ENCODE assay signal across 20 cellular contexts in the genomic region with DNA sequence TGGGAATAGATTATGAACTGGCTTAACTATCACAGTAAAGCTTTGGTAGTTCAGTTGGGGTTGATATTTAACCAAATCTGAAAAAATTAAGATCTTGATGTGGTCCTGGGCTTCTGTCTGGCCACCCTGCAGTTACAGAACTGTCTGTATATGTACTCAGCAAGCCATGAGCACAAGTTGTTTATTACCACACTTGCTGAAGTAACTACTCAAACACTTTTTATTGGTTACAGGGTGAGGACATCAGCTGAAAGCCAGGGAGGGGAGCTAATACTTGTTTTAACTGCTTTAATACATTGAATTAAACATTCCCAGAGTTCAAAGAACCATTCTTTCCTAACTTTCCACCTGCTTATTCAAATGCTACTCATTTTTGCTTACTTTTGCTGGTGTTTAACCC. TPM values are rescaled to one million over a fixed set of nuclear protein-coding genes. Genes with fewer than 3 reads are reported as not detected.
A peak's percentile ranks its signal among the peaks of the same experiment; 100 is the strongest.
DNase-seq lines count a peak whose midpoint lies in the region; ATAC-seq and TF ChIP-seq lines count a peak whose summit lies in the region.
"Had no signal": no experiment of that assay in that cellular context is flagged by ENCODE, and none has a peak within 500 bp of the region (broad histone marks: within the 10 kb centered on the region; RNA-seq: fewer than 3 reads in every experiment).

No MANE protein-coding gene starts in this region.

- DNase-seq in LNCaP clone FGC (ENCODE audit: low read depth) (peak; percentile 74), fibroblast of villous mesenchyme (ENCODE audit: low read depth) (peak; percentile 22), smooth muscle cell (lab: John Stamatoyannopoulos, UW; ENCODE audit: unreplicated experiment) (no peak), hippocampal formation (lab: John Stamatoyannopoulos, UW) (no peak), DMS53 treated with DMSO at 0.1 percent for 48 hours (lab: John Stamatoyannopoulos, UW; ENCODE audit: unreplicated experiment) (no peak)
- DNase-seq: 8988T; CD4-positive, alpha-beta memory T cell; DMS153; DMS79 treated with DMSO at 0.1 percent for 48 hours; GF-D8; GOT3; H7 had no signal

- H3F3A ChIP-seq in smooth muscle cell (ENCODE audit: low read depth) = no peaks in the 10 kb centered on the region

- H3K4me2 ChIP-seq in smooth muscle cell = no peak overlapping the region
- H3K4me2 ChIP-seq: BLaER1 had no signal

- H3K27ac ChIP-seq in 22Rv1 = peak overlapping the region; percentile 67
- H3K27ac ChIP-seq in smooth muscle cell (ENCODE audit: low read depth) = no peak overlapping the region
- H3K27ac ChIP-seq: BLaER1, HL-60 had no signal

- no peak overlapping the region for H3K4me3 ChIP-seq in LNCaP clone FGC (ENCODE audit: low read depth, low read length)
- no peak overlapping the region for H3K4me3 ChIP-seq in fibroblast of villous mesenchyme (ENCODE audit: low read depth, low read length)
- H3K4me3 ChIP-seq in smooth muscle cell = no peak overlapping the region
- H3K4me3 ChIP-seq: BLaER1, K562 had no signal

- H4K20me1 ChIP-seq in smooth muscle cell (ENCODE audit: low read depth) = no peaks in the 10 kb centered on the region
- H4K20me1 ChIP-seq: BLaER1 had no signal

- H3K79me2 ChIP-seq in smooth muscle cell (ENCODE audit: low read depth) = no peaks in the 10 kb centered on the region

- H3K9ac ChIP-seq in smooth muscle cell (ENCODE audit: low read depth) = no peak overlapping the region
- H3K9ac ChIP-seq: BLaER1 had no signal

- ATAC-seq in HG03354 (IDR thresholded peaks at IDR 0.05; ENCODE audit: poor library complexity, severe bottlenecking, unreplicated experiment) = no peak
- ATAC-seq: HCT116, K562 had no signal

- peak overlapping the region; percentile 41 for H2AFZ ChIP-seq in smooth muscle cell (ENCODE audit: low read depth)

- H3K27me3 ChIP-seq in smooth muscle cell (ENCODE audit: low read depth) = no peaks in the 10 kb centered on the region
- H3K27me3 ChIP-seq: BLaER1 had no signal

- no peaks in the 10 kb centered on the region for H3K9me3 ChIP-seq in smooth muscle cell (replicated peaks; ENCODE audit: low read depth)
- H3K9me3 ChIP-seq: BLaER1 had no signal

- H3K36me3 ChIP-seq in smooth muscle cell (ENCODE audit: low read depth) = no peaks in the 10 kb centered on the region
- H3K36me3 ChIP-seq: BLaER1 had no signal

- TF ChIP-seq CTCF in 22Rv1 (IDR thresholded peaks at IDR 0.05) (no peak), LNCaP clone FGC (IDR thresholded peaks at IDR 0.05; ENCODE audit: control insufficient read depth, extremely low read depth, insufficient read depth) (no peak), fibroblast of villous mesenchyme (IDR thresholded peaks at IDR 0.05; ENCODE audit: insufficient read depth, low read depth, low read length) (no peak), smooth muscle cell (IDR thresholded peaks at IDR 0.05; ENCODE audit: borderline replicate concordance, insufficient read depth, poor library complexity, severe bottlenecking) (no peak)

- no peaks in the 10 kb centered on the region for H3K4me1 ChIP-seq in smooth muscle cell (ENCODE audit: low read depth)
- H3K4me1 ChIP-seq: BLaER1 had no signal

RNA-seq across cellular contexts. Expression of a gene that starts 29.4 kb away (rescaled TPM):
- total RNA-seq in fibroblast of villous mesenchyme = 0.64 and 2.6 TPM in 2 replicates
- total RNA-seq in smooth muscle cell = 3.2 and 4.3 TPM in 2 replicates
- polyA plus RNA-seq in smooth muscle cell = 3.8 and 8.0 TPM in 2 replicates
- total RNA-seq: CD4-positive, alpha-beta memory T cell; HT1080 had no signal
- polyA plus RNA-seq: CD14-positive monocyte; CD4-positive, alpha-beta memory T cell; K562 had no signal

Comparison
In these comparisons a context has a peak if more than half of its experiments do, and no peak if none do; other contexts are left out.
1. DNase-seq: peak in LNCaP clone FGC (single experiment) and fibroblast of villous mesenchyme (single experiment); none in smooth muscle cell (single experiment), hippocampal formation (0 of 2) and DMS53 treated with DMSO at 0.1 percent for 48 hours (single experiment).